22 cellular contexts compared by ENCODE assay signal in the genomic region with DNA sequence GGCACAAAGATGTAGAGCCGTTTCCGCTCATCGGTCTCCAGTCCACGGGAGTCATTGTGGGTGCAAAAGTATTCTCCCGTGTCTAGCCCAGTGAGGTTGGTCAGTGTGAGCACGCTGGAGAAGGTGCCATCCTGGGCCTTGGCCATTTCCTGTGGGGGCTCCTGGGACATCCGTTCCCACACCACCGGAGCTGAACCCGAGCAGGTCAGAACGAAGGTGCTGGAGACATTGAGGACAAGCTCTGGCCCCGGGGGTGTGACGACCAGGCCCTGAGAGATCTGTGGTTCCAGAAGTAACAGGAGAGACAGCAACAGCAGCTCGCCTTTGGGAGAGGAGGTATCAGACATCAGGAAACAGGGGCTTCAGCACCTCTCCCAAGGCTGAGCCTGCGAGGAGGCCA. TPM values are rescaled to one million over a fixed set of nuclear protein-coding genes. Genes with fewer than 3 reads are reported as not detected.
DNase-seq lines count a peak whose midpoint lies in the region; TF ChIP-seq lines count a peak whose summit lies in the region.
"Had no signal": no experiment of that assay in that cellular context is flagged by ENCODE, and none has a peak within 500 bp of the region (broad histone marks: within the 10 kb centered on the region; RNA-seq: fewer than 3 reads in every experiment).

No MANE protein-coding gene starts in this region.

- H3K36me3 Mint-ChIP-seq in Caco-2 (ENCODE audit: insufficient read depth, unreplicated experiment) (peaks cover 6% of the 10 kb centered on the region), immature natural killer cell (peaks cover 0 to 9% (median 4%) of the 10 kb centered on the region in 3 donors)
- H3K36me3 Mint-ChIP-seq: CD4-positive, alpha-beta memory T cell had no signal

- no peaks in the 10 kb centered on the region for H3K79me2 ChIP-seq in mesendoderm (ENCODE audit: control insufficient read depth, insufficient read depth, low read length)
- H3K79me2 ChIP-seq: parathyroid adenoma had no signal

- BruUV-seq in Caco-2 (replicated peaks; lab: Mats Ljungman, UMichigan) = no TSS peak

- H3K27ac ChIP-seq in dorsolateral prefrontal cortex (peak overlapping the region in 30 of 59 donors; percentile 1 to 95 (median 65)), mesendoderm (ENCODE audit: low read depth, low read length) (no peak overlapping the region), stomach (peak overlapping the region in 3 of 5 donors; percentile 80 to 85 (median 83))
- H3K27ac ChIP-seq: parathyroid adenoma had no signal

- POLR2A ChIA-PET in Caco-2 (lab: Charles Lee) = interaction anchor here (0.6 kb wide), 1 partner anchor 135 kb away, joined by 5 read pairs; the partner anchor contains the start of genes HMGXB3 and TIGD6

- H3K4me2 ChIP-seq in mesendoderm (ENCODE audit: low read length) = no peak overlapping the region

- no peak overlapping the region for H2BK5ac ChIP-seq in mesendoderm (ENCODE audit: low read length)

- no CpG with 5 or more reads among the region's 14 CpGs for WGBS in mesendoderm (ENCODE audit: extremely low coverage, insufficient coverage, low lambda C conversion rate)
- WGBS in stomach, 5 donors = 88 to 100% (median 90%) methylated on average over 10 to 14 of the region's 14 CpGs

- H3K4me3 ChIP-seq in Caco-2 (ENCODE audit: low read depth, low read length) (no peak overlapping the region), dorsolateral prefrontal cortex (no peak overlapping the region), mesendoderm (ENCODE audit: low read length) (no peak overlapping the region), stomach (no peak overlapping the region)
- H3K4me3 ChIP-seq: skin epidermis had no signal

- H3K4me3 Mint-ChIP-seq in Caco-2 (ENCODE audit: unreplicated experiment) (no peak overlapping the region), immature natural killer cell (no peak overlapping the region)
- H3K4me3 Mint-ChIP-seq: activated CD4-positive, alpha-beta T cell treated with anti-CD3 and anti-CD28 coated beads, Interleukin-2, amount 10 ng/mL, durations not matched to agents 24 days and 14 days; CD4-positive, alpha-beta memory T cell had no signal

- no peak overlapping the region for H3K23ac ChIP-seq in mesendoderm (ENCODE audit: low read length)

- no peak overlapping the region for H3K9ac ChIP-seq in mesendoderm (ENCODE audit: low read length)
- H3K9ac ChIP-seq: parathyroid adenoma had no signal

- no peaks in the 10 kb centered on the region for H3K9me3 ChIP-seq in Caco-2
- no peaks in the 10 kb centered on the region for H3K9me3 ChIP-seq in stomach

- no peaks in the 10 kb centered on the region for H3K36me3 ChIP-seq in Caco-2 (ENCODE audit: control insufficient read depth, insufficient read depth, low read length)
- no peaks in the 10 kb centered on the region for H3K36me3 ChIP-seq in mesendoderm (ENCODE audit: control insufficient read depth, insufficient read depth, low read length)
- H3K36me3 ChIP-seq in stomach = peaks cover 0 to 23% (median 10%) of the 10 kb centered on the region in 4 donors

- H3K4me1 Mint-ChIP-seq in Caco-2 (ENCODE audit: low read depth, unreplicated experiment) = peaks cover 42% of the 10 kb centered on the region
- H3K4me1 Mint-ChIP-seq in immature natural killer cell = peaks cover 12 to 14% of the 10 kb centered on the region in 2 donors
- H3K4me1 Mint-ChIP-seq: activated CD4-positive, alpha-beta T cell treated with anti-CD3 and anti-CD28 coated beads, Interleukin-2, amount 10 ng/mL, durations not matched to agents 24 days and 14 days; CD4-positive, alpha-beta memory T cell had no signal

- peak overlapping the region; percentile 74 for H3K56ac ChIP-seq in mesendoderm (ENCODE audit: low read length)

- TF ChIP-seq POLR2A in stomach (IDR thresholded peaks at IDR 0.05) = no peak

- H4K5ac ChIP-seq in mesendoderm (ENCODE audit: low read length) = no peak overlapping the region

- H3K18ac ChIP-seq in mesendoderm (ENCODE audit: low read length) = peak overlapping the region; percentile 24

- H2AK5ac ChIP-seq in mesendoderm (ENCODE audit: low read length) = no peak overlapping the region

- H3K79me1 ChIP-seq in mesendoderm (ENCODE audit: low read length) = no peaks in the 10 kb centered on the region

- H3K27me3 ChIP-seq in Caco-2 (replicated peaks; ENCODE audit: control insufficient read depth, insufficient read depth, low read length) (no peaks in the 10 kb centered on the region), dorsolateral prefrontal cortex (no peaks in the 10 kb centered on the region), mesendoderm (ENCODE audit: insufficient read depth, low read length, poor library complexity) (no peaks in the 10 kb centered on the region), stomach (no peaks in the 10 kb centered on the region)

- H3K9me3 Mint-ChIP-seq in Caco-2 (ENCODE audit: unreplicated experiment) = no peaks in the 10 kb centered on the region
- no peaks in the 10 kb centered on the region for H3K9me3 Mint-ChIP-seq in immature natural killer cell
- H3K9me3 Mint-ChIP-seq: activated CD4-positive, alpha-beta T cell treated with anti-CD3 and anti-CD28 coated beads, Interleukin-2, amount 10 ng/mL, durations not matched to agents 24 days and 14 days; CD4-positive, alpha-beta memory T cell had no signal

- H4K8ac ChIP-seq in mesendoderm (ENCODE audit: low read depth, low read length) = no peak overlapping the region

- TF ChIP-seq EP300 in stomach (IDR thresholded peaks at IDR 0.05) = no peak

- no peak overlapping the region for H2BK120ac ChIP-seq in mesendoderm (ENCODE audit: low read depth, low read length)

- CTCF ChIA-PET in Caco-2 (lab: Charles Lee) = interaction anchor here (0.6 to 2.7 kb wide), 2 partner anchors 40 to 79 kb away, joined by 3 to 15 read pairs; no protein-coding TSS in a partner anchor

- H2BK15ac ChIP-seq in mesendoderm (replicated peaks; ENCODE audit: low read depth) = no peak overlapping the region

- DNase-seq in Caco-2 = no peak
- DNase-seq in dorsolateral prefrontal cortex = no peak
- DNase-seq in mesendoderm = no peak
- no peak for DNase-seq in stomach
- no peak for DNase-seq in amygdala (lab: John Stamatoyannopoulos, UW)
- DNase-seq in immature natural killer cell = no peak
- no peak for DNase-seq in stimulated activated naive CD4-positive, alpha-beta T cell (lab: John Stamatoyannopoulos, UW)
- DNase-seq in NCI-H1092 (lab: John Stamatoyannopoulos, UW) = no peak
- DNase-seq: ACHN; activated CD4-positive, alpha-beta T cell treated with anti-CD3 and anti-CD28 coated beads, Interleukin-2, amount 10 ng/mL, durations not matched to agents 24 days and 14 days; activated CD8-positive, alpha-beta memory T cell treated with anti-CD3 and anti-CD28 coated beads, Interleukin-2, amount 50 U/mL, for 4 hours; aorta; CD4-positive, alpha-beta memory T cell; foreskin melanocyte; NCI-H1417; stimulated activated CD4-positive, alpha-beta T cell treated with anti-CD3 and anti-CD28 coated beads, Interleukin-4, amount 100 ng/mL, for 24 hours; substantia nigra had no signal

- H3K4me1 ChIP-seq in Caco-2 = peaks cover 48% of the 10 kb centered on the region
- peaks cover 33% of the 10 kb centered on the region for H3K4me1 ChIP-seq in mesendoderm (ENCODE audit: control insufficient read depth, low read depth, low read length)
- peaks cover 34 to 52% (median 41%) of the 10 kb centered on the region in 4 donors for H3K4me1 ChIP-seq in stomach
- H3K4me1 ChIP-seq: parathyroid adenoma had no signal

- no peak overlapping the region for H3K4ac ChIP-seq in mesendoderm (ENCODE audit: low read depth, low read length)

- intact Hi-C loops in Caco-2 (cut with micrococcal nuclease; ENCODE audit: unreplicated experiment) = no loop called here
- intact Hi-C loops in dorsolateral prefrontal cortex (cut with DNase I) = loop anchor here in 1 of 2 donors (10.0 kb wide), 1 partner anchor 219 kb away; the partner anchor contains the start of gene TCOF1
- intact Hi-C loops in stomach (cut with DNase I; ENCODE audit: low total_unique reads) = no loop called here

- H3K27me3 Mint-ChIP-seq in Caco-2 (ENCODE audit: insufficient read depth, unreplicated experiment) = no peaks in the 10 kb centered on the region
- peaks cover 0 to 2% (median 0%) of the 10 kb centered on the region in 3 donors for H3K27me3 Mint-ChIP-seq in immature natural killer cell (ENCODE audit: low read depth in 3 of 3)
- H3K27me3 Mint-ChIP-seq: activated CD4-positive, alpha-beta T cell treated with anti-CD3 and anti-CD28 coated beads, Interleukin-2, amount 10 ng/mL, durations not matched to agents 24 days and 14 days had no signal

- TF ChIP-seq CTCF in Caco-2 (IDR thresholded peaks at IDR 0.05; ENCODE audit: insufficient read depth in 1 of 2, low read depth in 1 of 2, low read length in 1 of 2, severe bottlenecking in 1 of 2, unreplicated experiment in 1 of 2) = no peak
- no peak for TF ChIP-seq CTCF in dorsolateral prefrontal cortex (IDR thresholded peaks at IDR 0.05 in 54 of 56, conservative IDR thresholded peaks at IDR 0.05 in 2 of 56; ENCODE audit: low read depth in 1 of 56, partially characterized antibody in 56 of 56)
- TF ChIP-seq CTCF in stomach (IDR thresholded peaks at IDR 0.05) = no peak

- H3K27ac Mint-ChIP-seq in Caco-2 (ENCODE audit: unreplicated experiment) (peak overlapping the region; percentile 20), immature natural killer cell (peak overlapping the region in 1 of 6 donors; percentile 20)
- H3K27ac Mint-ChIP-seq: activated CD4-positive, alpha-beta T cell treated with anti-CD3 and anti-CD28 coated beads, Interleukin-2, amount 10 ng/mL, durations not matched to agents 24 days and 14 days; CD4-positive, alpha-beta memory T cell had no signal

RNA-seq across cellular contexts. Expression of gene PDGFRB, which starts 20.1 kb away (rescaled TPM):
- 5.9 and 7.2 TPM in 2 replicates for total RNA-seq in Caco-2 (2022)
- 100 to 1,000 TPM in 13 of 120 experiments, 10 to 100 TPM in 107; 34.7 to 209 (median 68.0) TPM for total RNA-seq in dorsolateral prefrontal cortex
- 15.5 TPM for polyA plus RNA-seq in mesendoderm (2013, experiment 1 of 2)
- polyA plus RNA-seq in mesendoderm (2013, experiment 2 of 2) = 14.7 TPM
- total RNA-seq in stomach = 10 to 100 TPM; 16.5 to 71.2 (median 53.1) TPM
- polyA plus RNA-seq in stomach = 1 to 10 TPM; 4.7 to 9.1 (median 6.9) TPM
- 10 to 100 TPM in 1 of 3 donors, 1 to 10 TPM in 2; 6.4 to 18.9 (median 7.1) TPM for polyA plus RNA-seq in immature natural killer cell
- total RNA-seq: CD4-positive, alpha-beta memory T cell had no signal
- polyA plus RNA-seq: CD4-positive, alpha-beta memory T cell had no signal

RNA-seq across cellular contexts. Expression of gene CDX1, which starts 31.0 kb away (rescaled TPM):
- total RNA-seq in Caco-2 (2022) (0.29 and 0.65 TPM in 2 replicates), dorsolateral prefrontal cortex (under 1 TPM in 33 of 120 experiments, not detected in 87; 0.23 to 0.90 (median 0.48) TPM), stomach (100 to 1,000 TPM in 1 of 5 donors, 1 to 10 TPM in 1, not detected in 3; 2.0 to 472 TPM)
- polyA plus RNA-seq in mesendoderm (2013, experiment 1 of 2) = 4.8 TPM
- 4.8 TPM for polyA plus RNA-seq in mesendoderm (2013, experiment 2 of 2)
- polyA plus RNA-seq in stomach (under 1 TPM in 1 of 3 donors, not detected in 2; 0.31 TPM), immature natural killer cell (not detected)
- total RNA-seq: activated CD4-positive, alpha-beta T cell treated with anti-CD3 and anti-CD28 coated beads, Interleukin-2, amount 10 ng/mL, durations not matched to agents 24 days and 14 days; aorta; CD4-positive, alpha-beta memory T cell; endothelial cell of umbilical vein; HT1080; LHCN-M2 had no signal
- polyA plus RNA-seq: CD4-positive, alpha-beta memory T cell; endothelial cell of umbilical vein had no signal

RNA-seq across cellular contexts. Expression of gene CSF1R, which starts 49.2 kb away (rescaled TPM):
- total RNA-seq in Caco-2 (2022) (5.8 and 8.2 TPM in 2 replicates), dorsolateral prefrontal cortex (10 to 100 TPM in 119 of 120 experiments, 1 to 10 TPM in 1; 8.9 to 88.6 (median 36.8) TPM), stomach (100 to 1,000 TPM in 1 of 5 donors, 10 to 100 TPM in 4; 17.8 to 235 (median 34.9) TPM)
- 0.04 TPM for polyA plus RNA-seq in mesendoderm (2013, experiment 1 of 2)
- 0.11 TPM for polyA plus RNA-seq in mesendoderm (2013, experiment 2 of 2)
- polyA plus RNA-seq in stomach (10 to 100 TPM in 1 of 3 donors, 1 to 10 TPM in 2; 3.0 to 10.2 (median 8.5) TPM), immature natural killer cell (10 to 100 TPM in 1 of 3 donors, 1 to 10 TPM in 1, under 1 TPM in 1; 0.82 to 10.4 (median 2.5) TPM)
- total RNA-seq: activated CD4-positive, alpha-beta T cell treated with anti-CD3 and anti-CD28 coated beads, Interleukin-2, amount 10 ng/mL, durations not matched to agents 24 days and 14 days; endothelial cell of umbilical vein had no signal
- polyA plus RNA-seq: endothelial cell of umbilical vein had no signal

RNA-seq across cellular contexts. Expression of gene SLC6A7, which starts 54.3 kb away (rescaled TPM):
- total RNA-seq in Caco-2 (2022) (not detected in 2 replicates), dorsolateral prefrontal cortex (10 to 100 TPM; 11.5 to 82.1 (median 47.8) TPM), stomach (10 to 100 TPM in 1 of 5 donors, not detected in 4; 29.3 TPM)
- polyA plus RNA-seq in mesendoderm (2013, experiment 1 of 2) = 0.01 TPM
- 0.04 TPM for polyA plus RNA-seq in mesendoderm (2013, experiment 2 of 2)
- polyA plus RNA-seq in stomach (not detected), immature natural killer cell (not detected)
- total RNA-seq: activated CD4-positive, alpha-beta T cell treated with anti-CD3 and anti-CD28 coated beads, Interleukin-2, amount 10 ng/mL, durations not matched to agents 24 days and 14 days; aorta; CD4-positive, alpha-beta memory T cell; endothelial cell of umbilical vein; HT1080; LHCN-M2 had no signal
- polyA plus RNA-seq: CD4-positive, alpha-beta memory T cell; endothelial cell of umbilical vein had no signal
